In the genomic region with DNA sequence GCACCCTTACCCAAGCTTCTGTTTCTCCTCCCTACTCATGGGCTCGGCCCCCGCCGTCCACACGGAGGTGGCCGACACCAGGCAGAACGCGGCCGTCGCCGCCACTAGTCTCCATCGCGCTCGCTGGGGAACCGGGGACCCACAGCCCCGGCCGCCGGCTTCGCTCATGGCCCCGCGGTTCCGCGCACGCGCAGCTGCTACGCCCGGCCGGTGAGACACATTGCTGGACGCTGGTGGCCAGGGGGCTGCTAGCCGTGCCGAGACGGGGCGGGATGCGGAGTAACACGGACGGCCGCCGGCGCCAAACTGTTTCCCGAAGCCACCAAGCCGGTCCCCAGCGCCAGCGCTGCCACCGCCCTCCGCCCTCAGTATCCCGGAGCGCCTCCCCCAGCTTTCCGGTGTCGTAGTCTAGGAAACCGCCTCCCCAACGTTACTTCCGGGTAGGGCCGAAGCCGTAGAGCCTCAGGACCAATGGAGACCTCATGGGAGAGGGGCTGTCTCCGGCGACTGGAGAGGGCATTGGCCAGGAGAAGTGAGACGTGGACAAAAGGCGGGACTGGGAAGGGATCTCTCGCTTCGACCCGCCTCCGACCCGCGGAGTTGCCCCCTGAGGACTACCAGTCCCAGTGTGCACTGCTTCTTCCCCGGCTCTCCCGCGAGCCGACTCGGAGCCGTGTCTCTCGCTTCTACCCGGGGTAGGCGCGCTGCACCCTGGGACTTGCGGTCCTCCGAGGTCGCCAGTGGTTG, we compare ENCODE assay signal across 8 cellular contexts. TPM values are rescaled to one million over a fixed set of nuclear protein-coding genes. Genes with fewer than 3 reads are reported as not detected.
DNase-seq lines count a peak whose midpoint lies in the region; ATAC-seq and TF ChIP-seq lines count a peak whose summit lies in the region.

A gene with protein sequence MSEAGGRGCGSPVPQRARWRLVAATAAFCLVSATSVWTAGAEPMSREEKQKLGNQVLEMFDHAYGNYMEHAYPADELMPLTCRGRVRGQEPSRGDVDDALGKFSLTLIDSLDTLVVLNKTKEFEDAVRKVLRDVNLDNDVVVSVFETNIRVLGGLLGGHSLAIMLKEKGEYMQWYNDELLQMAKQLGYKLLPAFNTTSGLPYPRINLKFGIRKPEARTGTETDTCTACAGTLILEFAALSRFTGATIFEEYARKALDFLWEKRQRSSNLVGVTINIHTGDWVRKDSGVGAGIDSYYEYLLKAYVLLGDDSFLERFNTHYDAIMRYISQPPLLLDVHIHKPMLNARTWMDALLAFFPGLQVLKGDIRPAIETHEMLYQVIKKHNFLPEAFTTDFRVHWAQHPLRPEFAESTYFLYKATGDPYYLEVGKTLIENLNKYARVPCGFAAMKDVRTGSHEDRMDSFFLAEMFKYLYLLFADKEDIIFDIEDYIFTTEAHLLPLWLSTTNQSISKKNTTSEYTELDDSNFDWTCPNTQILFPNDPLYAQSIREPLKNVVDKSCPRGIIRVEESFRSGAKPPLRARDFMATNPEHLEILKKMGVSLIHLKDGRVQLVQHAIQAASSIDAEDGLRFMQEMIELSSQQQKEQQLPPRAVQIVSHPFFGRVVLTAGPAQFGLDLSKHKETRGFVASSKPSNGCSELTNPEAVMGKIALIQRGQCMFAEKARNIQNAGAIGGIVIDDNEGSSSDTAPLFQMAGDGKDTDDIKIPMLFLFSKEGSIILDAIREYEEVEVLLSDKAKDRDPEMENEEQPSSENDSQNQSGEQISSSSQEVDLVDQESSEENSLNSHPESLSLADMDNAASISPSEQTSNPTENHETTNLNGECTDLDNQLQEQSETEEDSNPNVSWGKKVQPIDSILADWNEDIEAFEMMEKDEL (minus strand): TSS at position 380 of the 747 bp plus-strand sequence. CDS start 212 bp downstream, at position 168.

- peak within 1 kb of the TSS; percentile 64 to 85 for H3K4me3 ChIP-seq in DND-41 (ENCODE audit: low read depth in 1 of 2, low read length in 2 of 2)
- H3K4me3 ChIP-seq in GM23248, result peak within 1 kb of the TSS; percentile 98
- H3K4me3 ChIP-seq in esophagus squamous epithelium, result peak within 1 kb of the TSS; percentile 90 to 94 (median 92)

- H3K27me3 ChIP-seq in DND-41 (ENCODE audit: insufficient read depth, low read length, poor library complexity), result no peaks in the 10 kb centered on the region
- H3K27me3 ChIP-seq in GM23248 (replicated peaks; ENCODE audit: insufficient read depth), result no peaks in the 10 kb centered on the region
- no peaks in the 10 kb centered on the region for H3K27me3 ChIP-seq in esophagus squamous epithelium

- H3K9ac ChIP-seq in DND-41 (ENCODE audit: low read depth, low read length), result peak within 1 kb of the TSS; percentile 81
- H3K9ac ChIP-seq in GM23248, result peak within 1 kb of the TSS; percentile 90

- no peaks in the 10 kb centered on the region for H4K20me1 ChIP-seq in DND-41 (ENCODE audit: insufficient read depth, low read length)
- H4K20me1 ChIP-seq in GM23248 (ENCODE audit: insufficient read depth), result no peaks in the 10 kb centered on the region

- peak in 3 of 4 donors; percentile 78 to 98 (median 91) for TF ChIP-seq POLR2A in esophagus squamous epithelium (IDR thresholded peaks at IDR 0.05)

- peaks cover 45% of the 10 kb centered on the region for H3K79me2 ChIP-seq in DND-41 (ENCODE audit: insufficient read depth, low read length)
- H3K79me2 ChIP-seq in GM23248 (ENCODE audit: insufficient read depth), result peaks cover 47% of the 10 kb centered on the region

- peaks cover 39% of the 10 kb centered on the region for H3K4me1 ChIP-seq in DND-41 (ENCODE audit: insufficient read depth, low read length)
- peaks cover 24% of the 10 kb centered on the region for H3K4me1 ChIP-seq in GM23248 (ENCODE audit: insufficient read depth)
- peaks cover 4 to 31% (median 11%) of the 10 kb centered on the region in 3 donors for H3K4me1 ChIP-seq in esophagus squamous epithelium

- intact Hi-C loops in activated T-helper 1 cell treated with anti-CD3 and anti-CD28 coated beads, Interleukin-12 subunit alpha, Interleukin-12 subunit beta, Interleukin-2, Interleukin-4 antibody, amounts not matched to agents 30 ng/mL and 10 ng/mL and 1 ng/mL, durations not matched to agents 14 hours and 24 hours and 36 hours (cut with micrococcal nuclease), result loop anchor here (1.0 to 10.0 kb wide), 18 partner anchors 11 to 1620 kb away; a partner anchor contains a TSS
- intact Hi-C loops in esophagus squamous epithelium (cut with DNase I), result no loop called here

- in situ Hi-C loops in GM23248 (cut with MboI), result no loop called here

- H3K4me3 Mint-ChIP-seq in activated T-helper 1 cell treated with anti-CD3 and anti-CD28 coated beads, Interleukin-12 subunit alpha, Interleukin-12 subunit beta, Interleukin-2, Interleukin-4 antibody, amounts not matched to agents 30 ng/mL and 10 ng/mL and 1 ng/mL, durations not matched to agents 14 hours and 24 hours and 36 hours, result peak within 1 kb of the TSS; percentile 89

- peak within 1 kb of the TSS; percentile 90 for H3K4me2 ChIP-seq in DND-41 (ENCODE audit: insufficient read depth, low read length)
- peak within 1 kb of the TSS; percentile 94 for H3K4me2 ChIP-seq in GM23248 (ENCODE audit: unreplicated experiment)

- H3K9me2 ChIP-seq in GM23248 (ENCODE audit: insufficient read depth), result no peaks in the 10 kb centered on the region

- peaks cover 29% of the 10 kb centered on the region for H3K4me1 Mint-ChIP-seq in activated T-helper 1 cell treated with anti-CD3 and anti-CD28 coated beads, Interleukin-12 subunit alpha, Interleukin-12 subunit beta, Interleukin-2, Interleukin-4 antibody, amounts not matched to agents 30 ng/mL and 10 ng/mL and 1 ng/mL, durations not matched to agents 14 hours and 24 hours and 36 hours (ENCODE audit: low read depth)

- H3K36me3 Mint-ChIP-seq in activated T-helper 1 cell treated with anti-CD3 and anti-CD28 coated beads, Interleukin-12 subunit alpha, Interleukin-12 subunit beta, Interleukin-2, Interleukin-4 antibody, amounts not matched to agents 30 ng/mL and 10 ng/mL and 1 ng/mL, durations not matched to agents 14 hours and 24 hours and 36 hours (ENCODE audit: low read depth), result peaks cover 6% of the 10 kb centered on the region

- no peaks in the 10 kb centered on the region for H3K9me3 Mint-ChIP-seq in activated T-helper 1 cell treated with anti-CD3 and anti-CD28 coated beads, Interleukin-12 subunit alpha, Interleukin-12 subunit beta, Interleukin-2, Interleukin-4 antibody, amounts not matched to agents 30 ng/mL and 10 ng/mL and 1 ng/mL, durations not matched to agents 14 hours and 24 hours and 36 hours

- TF ChIP-seq CTCF in DND-41 (IDR thresholded peaks at IDR 0.05; ENCODE audit: borderline replicate concordance, extremely low read depth, low read length, poor library complexity, severe bottlenecking) (no peak), esophagus squamous epithelium (IDR thresholded peaks at IDR 0.05) (no peak)

- H2AFZ ChIP-seq in DND-41 (ENCODE audit: low read depth, low read length) (peak within 1 kb of the TSS; percentile 96), GM23248 (peak within 1 kb of the TSS; percentile 99)

- H3F3A ChIP-seq in GM23248 (ENCODE audit: insufficient read depth), result peaks cover 10% of the 10 kb centered on the region

- H3K27me3 Mint-ChIP-seq in activated T-helper 1 cell treated with anti-CD3 and anti-CD28 coated beads, Interleukin-12 subunit alpha, Interleukin-12 subunit beta, Interleukin-2, Interleukin-4 antibody, amounts not matched to agents 30 ng/mL and 10 ng/mL and 1 ng/mL, durations not matched to agents 14 hours and 24 hours and 36 hours (ENCODE audit: insufficient read depth), result peaks cover 5% of the 10 kb centered on the region

- H3K9me3 ChIP-seq in DND-41 (ENCODE audit: insufficient read depth, low read length, severe bottlenecking) (no peaks in the 10 kb centered on the region), GM23248 (ENCODE audit: low read depth) (no peaks in the 10 kb centered on the region), esophagus squamous epithelium (no peaks in the 10 kb centered on the region)

- H3K27ac ChIP-seq in DND-41 (ENCODE audit: low read length), result peak within 1 kb of the TSS; percentile 81
- peak within 1 kb of the TSS; percentile 89 for H3K27ac ChIP-seq in GM23248
- peak within 1 kb of the TSS; percentile 88 to 97 (median 96) for H3K27ac ChIP-seq in esophagus squamous epithelium

- peak; percentile 93 for ATAC-seq in DND-41 (ENCODE audit: insufficient read depth, low read depth)

- WGBS in GM23248 (ENCODE audit: low coverage in 1 of 2, low lambda C conversion rate in 2 of 2, missing lambda C conversion rate in 2 of 2), 2 experiments, result 1% methylated on average over 60 to 70 of the region's 76 CpGs
- 0% methylated on average over 16 of the region's 76 CpGs; no CpG with 5 or more reads in 1 of the 2 donors for WGBS in esophagus squamous epithelium, 2 donors

- H3K27ac Mint-ChIP-seq in activated T-helper 1 cell treated with anti-CD3 and anti-CD28 coated beads, Interleukin-12 subunit alpha, Interleukin-12 subunit beta, Interleukin-2, Interleukin-4 antibody, amounts not matched to agents 30 ng/mL and 10 ng/mL and 1 ng/mL, durations not matched to agents 14 hours and 24 hours and 36 hours, result peak within 1 kb of the TSS; percentile 77

- peak; percentile 99 for DNase-seq in DND-41
- DNase-seq in GM23248, result peak; percentile 100
- peak; percentile 99 for DNase-seq in Kasumi-1 (lab: John Stamatoyannopoulos, UW)
- DNase-seq in RPMI7951 (ENCODE audit: low read depth), result peak; percentile 99
- peak; percentile 97 for DNase-seq in activated T-helper 1 cell treated with anti-CD3 and anti-CD28 coated beads, Interleukin-12 subunit alpha, Interleukin-12 subunit beta, Interleukin-2, Interleukin-4 antibody, amounts not matched to agents 30 ng/mL and 10 ng/mL and 1 ng/mL, durations not matched to agents 14 hours and 24 hours and 36 hours (ENCODE audit: low spot score)
- DNase-seq in esophagus squamous epithelium (lab: John Stamatoyannopoulos, UW), result peak; percentile 95
- DNase-seq in myocyte (ENCODE audit: low read depth), result peak; percentile 100
- peak; percentile 94 to 98 for DNase-seq in stimulated activated CD8-positive, alpha-beta memory T cell treated with anti-CD3 and anti-CD28 coated beads, Interleukin-7, amount 100 ng/mL, for 48 hours (ENCODE audit: extremely low read depth in 1 of 2, low read depth in 1 of 2)

- no peaks in the 10 kb centered on the region; the same call in 1 of the 2 replicates for H3K36me3 ChIP-seq in DND-41 (ENCODE audit: insufficient read depth, low read length)
- H3K36me3 ChIP-seq in GM23248 (ENCODE audit: low read depth), result no peaks in the 10 kb centered on the region
- H3K36me3 ChIP-seq in esophagus squamous epithelium, result no peaks in the 10 kb centered on the region

RNA-seq across cellular contexts. Expression of the gene that starts here (rescaled TPM):
- total RNA-seq in GM23248 (2014; rRNA removed; shearing (Covaris generic)), result 38.6 and 41.4 TPM in 2 replicates
- 19.8 and 20.8 TPM in 2 replicates for polyA plus RNA-seq in GM23248 (2016; fragmentation: Nextera tagmentation; extraction: Ambion mirVana)
- 40.6 and 45.7 TPM in 2 replicates for total RNA-seq in RPMI7951 (2014; rRNA removed; shearing (Covaris generic))
- 23.8 and 28.5 TPM in 2 replicates for total RNA-seq in activated T-helper 1 cell treated with anti-CD3 and anti-CD28 coated beads, Interleukin-12 subunit alpha, Interleukin-12 subunit beta, Interleukin-2, Interleukin-4 antibody, amounts not matched to agents 30 ng/mL and 10 ng/mL and 1 ng/mL, durations not matched to agents 14 hours and 24 hours and 36 hours
- total RNA-seq in esophagus squamous epithelium (10 to 100 TPM; 13.4 to 22.6 (median 20.9) TPM), myocyte (44.5 and 51.9 TPM in 2 replicates)
- 12.7 TPM for polyA plus RNA-seq in myocyte (2012)

Comparison
In these comparisons a context has a peak if more than half of its experiments do, and no peak if none do; other contexts are left out.
1. Peak in every context shown above with its lines: DNase-seq, ATAC-seq, H3K4me3 ChIP-seq and H3K27ac ChIP-seq.